8 cellular contexts compared by ENCODE assay signal in the genomic region with DNA sequence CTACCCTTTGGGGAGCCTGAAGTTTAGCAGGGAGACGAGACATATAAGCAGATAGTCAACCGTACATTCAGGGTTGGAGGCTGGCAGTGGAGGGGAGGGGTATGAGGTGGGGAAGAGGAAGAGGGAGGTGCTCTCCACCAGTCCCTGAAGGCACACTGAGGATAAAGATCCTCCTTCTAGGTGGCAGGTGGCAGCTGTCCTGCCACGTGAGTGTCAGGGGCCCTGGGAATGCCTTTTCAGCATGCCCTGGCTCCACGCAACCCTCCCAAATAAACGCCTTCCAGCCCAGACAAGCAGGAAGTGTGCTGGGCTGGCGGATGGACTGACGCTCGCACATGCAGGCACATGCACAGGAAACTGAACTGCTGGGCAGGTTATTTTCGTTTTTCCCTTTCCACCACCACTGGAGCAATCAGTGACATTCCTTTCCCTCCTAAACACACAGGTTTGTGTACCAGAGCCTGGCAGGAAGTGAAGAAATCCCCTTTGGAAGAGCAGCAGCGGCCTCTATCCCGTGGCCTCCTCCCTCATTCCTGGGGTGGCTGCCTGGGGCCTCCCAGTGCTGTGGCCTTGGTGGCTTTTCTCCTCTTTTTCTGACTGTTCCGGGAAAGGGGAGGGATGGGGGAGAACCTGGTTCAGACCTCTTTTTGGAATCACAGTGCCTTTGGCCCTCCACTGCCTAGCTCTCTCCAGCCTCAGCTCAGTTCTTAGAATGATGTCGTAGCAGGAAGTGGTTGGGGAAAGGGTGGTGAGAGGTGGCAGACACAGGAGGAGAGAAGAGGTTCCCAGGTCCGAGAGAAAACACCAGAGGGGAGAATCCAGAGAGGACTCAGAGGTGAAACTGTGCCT.
DNase-seq lines count a peak whose midpoint lies in the region; ATAC-seq and TF ChIP-seq lines count a peak whose summit lies in the region.

No MANE protein-coding gene starts in this region.

- H3K4me3 ChIP-seq in Jurkat, Clone E6-1 (ENCODE audit: low read length) = peak overlapping the region; percentile 37
- no peak overlapping the region for H3K4me3 ChIP-seq in fibroblast of the aortic adventitia (ENCODE audit: low read depth, low read length)

- TF ChIP-seq CTCF in fibroblast of the aortic adventitia (IDR thresholded peaks at IDR 0.05; ENCODE audit: insufficient read depth, low read length) = no peak

- peak; percentile 60 for DNase-seq in Jurkat, Clone E6-1 (ENCODE audit: low read depth, low spot score)
- peak; percentile 59 for DNase-seq in activated CD8-positive, alpha-beta memory T cell treated with anti-CD3 and anti-CD28 coated beads, Interleukin-2, amount 50 U/mL, for 48 hours
- DNase-seq in fibroblast of the aortic adventitia (ENCODE audit: low read depth) (peak; percentile 14), renal cortical epithelial cell (ENCODE audit: low read depth) (peak; percentile 52), NCI-H146 treated with DMSO at 0.1 percent for 48 hours (lab: John Stamatoyannopoulos, UW; ENCODE audit: unreplicated experiment) (no peak), SHP77 treated with DMSO at 0.1 percent for 48 hours (lab: John Stamatoyannopoulos, UW) (no peak), 8988T (no peak)

- no peak for ATAC-seq in HG03039 (IDR thresholded peaks at IDR 0.05; ENCODE audit: unreplicated experiment)

Comparison
In these comparisons a context has a peak if more than half of its experiments do, and no peak if none do; other contexts are left out.
1. DNase-seq: peak in Jurkat, Clone E6-1 (single experiment), activated CD8-positive, alpha-beta memory T cell treated with anti-CD3 and anti-CD28 coated beads, Interleukin-2, amount 50 U/mL, for 48 hours (single experiment), fibroblast of the aortic adventitia (single experiment) and renal cortical epithelial cell (single experiment); none in NCI-H146 treated with DMSO at 0.1 percent for 48 hours (single experiment), SHP77 treated with DMSO at 0.1 percent for 48 hours (single experiment) and 8988T (single experiment).